Comparison of ENCODE assay signal across 23 cellular contexts in the genomic region with DNA sequence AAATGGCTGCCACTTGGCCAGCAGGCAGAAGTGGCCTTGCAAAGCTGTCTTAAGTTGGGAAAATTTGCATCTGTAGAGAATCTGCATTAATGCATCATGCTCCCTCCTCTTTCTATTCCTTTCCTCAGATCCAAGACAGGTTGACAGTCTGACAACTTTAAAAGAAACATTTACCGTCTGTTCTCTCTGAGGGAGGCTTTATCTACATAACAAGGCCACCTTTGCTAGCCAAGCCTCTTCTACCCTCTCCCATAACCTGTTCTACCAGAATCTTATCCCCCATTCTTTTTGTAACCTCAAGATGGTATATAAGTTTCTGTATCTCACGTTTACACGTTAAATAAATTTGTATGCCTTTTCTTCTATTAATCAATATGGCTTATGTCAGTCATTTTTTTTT.
"Had no signal": no experiment of that assay in that cellular context is flagged by ENCODE, and none has a peak within 500 bp of the region (broad histone marks: within the 10 kb centered on the region; RNA-seq: fewer than 3 reads in every experiment).

No MANE protein-coding gene starts in this region.

- H3K27me3 Mint-ChIP-seq: IgD-negative memory B cell had no signal

- FAIRE-seq: K562, RCC 7860 had no signal

- H3K4me3 Mint-ChIP-seq: IgD-negative memory B cell had no signal

- H3K9me3 ChIP-seq: SJSA1 had no signal

- H3K4me2 ChIP-seq: KMS-11 had no signal

- DNase-seq: Kasumi-1, MM.1S, NCI-H1092 treated with DMSO at 0.1 percent for 48 hours, NCI-H1436, NCI-H187, NCI-H2029, NCI-H2081 treated with DMSO at 0.1 percent for 48 hours, NCI-H2171, NCI-H226, NCI-H446, NCI-H510A, NCI-H524 treated with DMSO at 0.1 percent for 48 hours, NCI-H69, NCI-H774, Right ventricle myocardium superior, RPMI8226, SIG-M5 had no signal

- H3K4me3 ChIP-seq: K562, SJSA1, SK-N-MC had no signal

- H3K27ac ChIP-seq: KMS-11, SJSA1, SK-N-MC had no signal

- ATAC-seq: K562 had no signal

- H3K9ac ChIP-seq: KMS-11 had no signal

- H3K27ac Mint-ChIP-seq: IgD-negative memory B cell had no signal

- H3K36me3 Mint-ChIP-seq: IgD-negative memory B cell had no signal

- H3K36me3 ChIP-seq: SJSA1 had no signal

- H3K27me3 ChIP-seq: SJSA1 had no signal

- H3K4me1 Mint-ChIP-seq: IgD-negative memory B cell had no signal
